ENCODE assay signal across 8 cellular contexts in genomic region chr14:73741876-73742519, GRCh38. TPM values are rescaled to one million over a fixed set of nuclear protein-coding genes. Genes with fewer than 3 reads are reported as not detected.
DNase-seq lines count a peak whose midpoint lies in the region; ATAC-seq lines count a peak whose summit lies in the region.

No MANE protein-coding gene starts in this region.

- H3K27ac Mint-ChIP-seq in activated naive CD4-positive, alpha-beta T cell treated with anti-CD3 and anti-CD28 coated beads, Interleukin-2, amount 50 U/mL, for 72 hours = peak overlapping the region; percentile 84 to 94
- peak overlapping the region; percentile 74 to 94 for H3K27ac Mint-ChIP-seq in stimulated activated naive CD8-positive, alpha-beta T cell treated with anti-CD3 and anti-CD28 coated beads, Interleukin-15, amount 100 ng/mL, for 72 hours

- H3K9me3 ChIP-seq in iPS-18c (ENCODE audit: control insufficient read depth, insufficient read depth, low read length) = no peaks in the 10 kb centered on the region

- ATAC-seq in activated naive CD4-positive, alpha-beta T cell treated with anti-CD3 and anti-CD28 coated beads, Interleukin-2, amount 50 U/mL, for 72 hours = peak; percentile 17 to 42
- ATAC-seq in stimulated activated naive CD8-positive, alpha-beta T cell treated with anti-CD3 and anti-CD28 coated beads, Interleukin-15, amount 100 ng/mL, for 72 hours = peak; percentile 81

- no peaks in the 10 kb centered on the region for H3K27me3 Mint-ChIP-seq in stimulated activated naive CD8-positive, alpha-beta T cell treated with anti-CD3 and anti-CD28 coated beads, Interleukin-15, amount 100 ng/mL, for 72 hours

- DNase-seq in stimulated activated CD4-positive, alpha-beta T cell treated with anti-CD3 and anti-CD28 coated beads, Interleukin-4, amount 100 ng/mL, for 24 hours = peak; percentile 30
- DNase-seq in stimulated activated CD4-positive, alpha-beta T cell treated with anti-CD3 and anti-CD28 coated beads, Interleukin-2, amount 100 ng/mL, for 48 hours = no peak
- DNase-seq in activated naive CD4-positive, alpha-beta T cell treated with anti-CD3 and anti-CD28 coated beads, Interleukin-2, amount 50 U/mL, for 72 hours (ENCODE audit: low spot score in 2 of 2) = no peak
- DNase-seq in stimulated activated naive CD8-positive, alpha-beta T cell treated with anti-CD3 and anti-CD28 coated beads, Interleukin-15, amount 100 ng/mL, for 72 hours = peak; percentile 71 to 75
- DNase-seq in NCI-H524 (lab: John Stamatoyannopoulos, UW) (no peak), NCI-H1436 (lab: John Stamatoyannopoulos, UW) (no peak), SW480 (ENCODE audit: low spot score) (no peak)

- peaks cover 89% of the 10 kb centered on the region for H3K4me1 Mint-ChIP-seq in stimulated activated naive CD8-positive, alpha-beta T cell treated with anti-CD3 and anti-CD28 coated beads, Interleukin-15, amount 100 ng/mL, for 72 hours

- H3K36me3 Mint-ChIP-seq in activated naive CD4-positive, alpha-beta T cell treated with anti-CD3 and anti-CD28 coated beads, Interleukin-2, amount 50 U/mL, for 72 hours = peaks cover 0 to 4% of the 10 kb centered on the region in 2 donors

- peak overlapping the region; percentile 80 to 89 for H3K4me3 Mint-ChIP-seq in stimulated activated naive CD8-positive, alpha-beta T cell treated with anti-CD3 and anti-CD28 coated beads, Interleukin-15, amount 100 ng/mL, for 72 hours

- H3K9me3 Mint-ChIP-seq in activated naive CD4-positive, alpha-beta T cell treated with anti-CD3 and anti-CD28 coated beads, Interleukin-2, amount 50 U/mL, for 72 hours = no peaks in the 10 kb centered on the region
- no peaks in the 10 kb centered on the region for H3K9me3 Mint-ChIP-seq in stimulated activated naive CD8-positive, alpha-beta T cell treated with anti-CD3 and anti-CD28 coated beads, Interleukin-15, amount 100 ng/mL, for 72 hours

- 0 out of 2 replicates have a peak overlapping the region, but pooled peaks have one; percentile 2 for H3K4me3 ChIP-seq in iPS-18c (ENCODE audit: insufficient read depth, low read depth, low read length)

RNA-seq across cellular contexts. Expression of gene PNMA1, which starts 27.8 kb away (rescaled TPM):
- 10 to 100 TPM; 26.7 to 29.2 TPM for total RNA-seq in activated naive CD4-positive, alpha-beta T cell treated with anti-CD3 and anti-CD28 coated beads, Interleukin-2, amount 50 U/mL, for 72 hours

Comparison
In these comparisons a context has a peak if more than half of its experiments do, and no peak if none do; other contexts are left out.
1. DNase-seq: peak in stimulated activated CD4-positive, alpha-beta T cell treated with anti-CD3 and anti-CD28 coated beads, Interleukin-4, amount 100 ng/mL, for 24 hours (single experiment) and stimulated activated naive CD8-positive, alpha-beta T cell treated with anti-CD3 and anti-CD28 coated beads, Interleukin-15, amount 100 ng/mL, for 72 hours (2 of 2); none in stimulated activated CD4-positive, alpha-beta T cell treated with anti-CD3 and anti-CD28 coated beads, Interleukin-2, amount 100 ng/mL, for 48 hours (0 of 2), activated naive CD4-positive, alpha-beta T cell treated with anti-CD3 and anti-CD28 coated beads, Interleukin-2, amount 50 U/mL, for 72 hours (0 of 2), NCI-H524 (0 of 2), NCI-H1436 (single experiment) and SW480 (single experiment).